7 cellular contexts compared by ENCODE assay signal in genomic region chr12:53245289-53245688, GRCh38. TPM values are rescaled to one million over a fixed set of nuclear protein-coding genes. Genes with fewer than 3 reads are reported as not detected.
"Had no signal": no experiment of that assay in that cellular context is flagged by ENCODE, and none has a peak within 500 bp of the region (broad histone marks: within the 10 kb centered on the region; RNA-seq: fewer than 3 reads in every experiment).

No MANE protein-coding gene starts in this region.

- H3K36me3 ChIP-seq: HAP-1 had no signal

- H3K9me3 ChIP-seq: HAP-1 had no signal

- ATAC-seq: HCT116 had no signal

- H3K36me3 Mint-ChIP-seq: IgD-negative memory B cell had no signal

- H3K9me3 Mint-ChIP-seq: IgD-negative memory B cell had no signal

- H3K4me3 ChIP-seq: HAP-1 had no signal

- FAIRE-seq: HTR-8/SVneo had no signal

- H3K4me3 Mint-ChIP-seq: IgD-negative memory B cell had no signal

- H3K27ac Mint-ChIP-seq: IgD-negative memory B cell had no signal

- DNase-seq: GOT3, H7, KG1 had no signal

RNA-seq across cellular contexts. Expression of gene ESPL1, which starts 22.8 kb away (rescaled TPM):
- polyA plus RNA-seq: IgD-negative memory B cell had no signal
